19 cellular contexts compared by ENCODE assay signal in the genomic region with DNA sequence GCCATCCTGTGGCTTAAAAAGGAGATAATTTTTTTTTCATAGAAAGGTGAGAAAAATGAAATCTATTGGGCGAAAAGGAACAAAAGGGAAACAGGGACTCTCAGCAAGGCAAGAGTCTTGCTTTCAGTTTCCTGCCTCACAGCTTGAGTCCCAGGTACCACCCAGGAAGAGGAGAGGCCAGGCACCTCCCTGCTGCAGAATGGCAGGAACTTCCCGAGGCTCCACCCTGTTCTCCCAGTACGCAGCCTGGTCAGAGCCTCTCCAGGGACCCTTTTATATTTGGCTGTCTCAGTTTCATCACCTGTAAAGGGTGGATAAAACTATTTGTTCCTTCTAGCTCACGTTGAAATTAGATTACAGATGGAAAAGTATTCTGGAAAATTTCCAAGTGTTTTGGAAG. TPM values are rescaled to one million over a fixed set of nuclear protein-coding genes. Genes with fewer than 3 reads are reported as not detected.
A peak's percentile ranks its signal among the peaks of the same experiment; 100 is the strongest.
DNase-seq lines count a peak whose midpoint lies in the region; ATAC-seq and TF ChIP-seq lines count a peak whose summit lies in the region.
"Had no signal": no experiment of that assay in that cellular context is flagged by ENCODE, and none has a peak within 500 bp of the region (broad histone marks: within the 10 kb centered on the region; RNA-seq: fewer than 3 reads in every experiment).

No MANE protein-coding gene starts in this region.

- 54 to 63% methylated on average over 4 of the region's 4 CpGs for WGBS in lower leg skin, 2 donors

- no peak overlapping the region for H3K4me2 ChIP-seq in HCT116 (ENCODE audit: low read length)
- H3K4me2 ChIP-seq in MM.1S (ENCODE audit: low read depth, low read length): peak overlapping the region; percentile 51; the same call in 1 of the 2 replicates
- H3K4me2 ChIP-seq in OCI-LY7 (ENCODE audit: low read length): no peak overlapping the region
- H3K4me2 ChIP-seq: A549 had no signal

- no peak for TF ChIP-seq POLR2A in HCT116 (IDR thresholded peaks at IDR 0.05; ENCODE audit: borderline replicate concordance, extremely low read depth, insufficient read depth, insufficient read length)
- no peak for TF ChIP-seq POLR2A in lower leg skin (IDR thresholded peaks at IDR 0.05)

- no peak overlapping the region for H3K4me3 Mint-ChIP-seq in nephron progenitor cell
- H3K4me3 Mint-ChIP-seq: CD4-positive, alpha-beta T cell had no signal

- intact Hi-C loops in HCT116 (cut with micrococcal nuclease): no loop called here
- intact Hi-C loops in left ventricle myocardium inferior (cut with micrococcal nuclease): no loop called here
- intact Hi-C loops in OCI-LY7 (cut with micrococcal nuclease; ENCODE audit: unreplicated experiment): no loop called here
- intact Hi-C loops in lower leg skin (cut with DNase I; ENCODE audit: low total_unique reads): no loop called here

- H3K9me3 ChIP-seq in HCT116 (ENCODE audit: control insufficient read depth in 1 of 2, insufficient read depth in 1 of 2, low read depth in 1 of 2, low read length in 2 of 2): peaks cover 4 to 20% of the 10 kb centered on the region in 2 experiments; a peak in 2 of 4 replicates
- H3K9me3 ChIP-seq in MM.1S (replicated peaks; ENCODE audit: insufficient read depth, low read length): no peaks in the 10 kb centered on the region
- peaks cover 20% of the 10 kb centered on the region for H3K9me3 ChIP-seq in left ventricle myocardium inferior (replicated peaks)
- H3K9me3 ChIP-seq in OCI-LY7 (ENCODE audit: low read length): peaks cover 14% of the 10 kb centered on the region; the same call in 1 of the 2 replicates
- H3K9me3 ChIP-seq: SJSA1 had no signal

- no peak overlapping the region for H3K4me3 ChIP-seq in HCT116 (replicated peaks in 1 of 2; ENCODE audit: low read depth in 1 of 2, low read length in 2 of 2)
- peak overlapping the region; percentile 41; the same call in 1 of the 2 replicates for H3K4me3 ChIP-seq in MM.1S (ENCODE audit: low read length)
- H3K4me3 ChIP-seq in left ventricle myocardium inferior: no peak overlapping the region
- H3K4me3 ChIP-seq in OCI-LY7 (ENCODE audit: low read depth, low read length, poor library complexity, severe bottlenecking): no peak overlapping the region
- no peak overlapping the region for H3K4me3 ChIP-seq in lower leg skin (ENCODE audit: low read depth, poor library complexity, severe bottlenecking)
- H3K4me3 ChIP-seq: A549, GM12878, K562, SJSA1 had no signal

- DNase-seq in HCT116 (ENCODE audit: low read depth, low spot score) (no peak), MM.1S (peak; percentile 8), left ventricle myocardium inferior (peak; percentile 31), nephron progenitor cell (no peak), OCI-LY7 (ENCODE audit: low spot score) (no peak), lower leg skin (ENCODE audit: low spot score in 2 of 2) (no peak)
- DNase-seq: CD4-positive, alpha-beta T cell; DMS153; NCI-H1105; NCI-H1694; NCI-H2081 treated with DMSO at 0.1 percent for 48 hours; NCI-H446 treated with DMSO at 0.1 percent for 48 hours; NK-92 treated with Interleukin-12 subunit alpha and Interleukin-12 subunit beta, amount 100 ng/mL, for 24 hours had no signal

- RAD21 ChIA-PET in HCT116 (lab: Charles Lee; ENCODE audit: low non-redundant PET in 1 of 2, low total read pairs in 2 of 2, uncharacterized antibody in 2 of 2, unreplicated experiment in 2 of 2): no interaction called here

- TF ChIP-seq CTCF in HCT116 (IDR thresholded peaks at IDR 0.05 in 2 of 3, conservative IDR thresholded peaks at IDR 0.05 in 1 of 3; ENCODE audit: borderline replicate concordance in 1 of 3, insufficient read depth in 1 of 3, low read depth in 2 of 3, low read length in 2 of 3) (no peak), MM.1S (IDR thresholded peaks at IDR 0.05; ENCODE audit: low read length) (no peak), left ventricle myocardium inferior (IDR thresholded peaks at IDR 0.05; ENCODE audit: borderline replicate concordance) (no peak), nephron progenitor cell (IDR thresholded peaks at IDR 0.05) (no peak), OCI-LY7 (conservative IDR thresholded peaks at IDR 0.05; ENCODE audit: low read length) (no peak), lower leg skin (IDR thresholded peaks at IDR 0.05) (no peak)

- peaks cover 4% of the 10 kb centered on the region for H3K36me3 Mint-ChIP-seq in nephron progenitor cell (ENCODE audit: low read depth)

- no peaks in the 10 kb centered on the region; the same call in 1 of the 2 replicates for H3F3A ChIP-seq in MM.1S (ENCODE audit: insufficient read depth, low read length)

- CTCF ChIA-PET in HCT116 (lab: Charles Lee) (interaction anchor here (0.9 kb wide), 1 partner anchor 371 kb away, joined by 3 read pairs; no protein-coding TSS in a partner anchor), OCI-LY7 (lab: Charles Lee; ENCODE audit: unreplicated experiment) (no interaction called here)

- POLR2A ChIA-PET in HCT116 (lab: Charles Lee) (no interaction called here), OCI-LY7 (lab: Charles Lee) (no interaction called here)

- H3K9ac ChIP-seq in HCT116 (ENCODE audit: low read length): no peak overlapping the region
- no peak overlapping the region for H3K9ac ChIP-seq in MM.1S (ENCODE audit: low read length)

- H2AFZ ChIP-seq in HCT116 (ENCODE audit: low read depth, low read length, poor library complexity, severe bottlenecking) (peak overlapping the region; percentile 35), MM.1S (ENCODE audit: low read length) (peak overlapping the region; percentile 54), OCI-LY7 (ENCODE audit: low read length) (no peak overlapping the region)

- peak overlapping the region; percentile 17 for H3K27ac Mint-ChIP-seq in nephron progenitor cell
- H3K27ac Mint-ChIP-seq: CD4-positive, alpha-beta T cell had no signal

- peaks cover 10% of the 10 kb centered on the region for H3K4me1 Mint-ChIP-seq in nephron progenitor cell

- H3K79me2 ChIP-seq in HCT116 (ENCODE audit: insufficient read depth, low read length) (no peaks in the 10 kb centered on the region), MM.1S (ENCODE audit: low read length) (no peaks in the 10 kb centered on the region), OCI-LY7 (ENCODE audit: insufficient read depth, low read depth, low read length) (no peaks in the 10 kb centered on the region)

- H3K36me3 ChIP-seq in HCT116 (ENCODE audit: control insufficient read depth in 1 of 2, insufficient read depth in 2 of 2, low read length in 2 of 2): no peaks in the 10 kb centered on the region
- H3K36me3 ChIP-seq in MM.1S (replicated peaks; ENCODE audit: insufficient read depth, low read length): no peaks in the 10 kb centered on the region
- H3K36me3 ChIP-seq in left ventricle myocardium inferior: no peaks in the 10 kb centered on the region
- no peaks in the 10 kb centered on the region for H3K36me3 ChIP-seq in OCI-LY7 (ENCODE audit: insufficient read depth, low read length)
- H3K36me3 ChIP-seq: SJSA1 had no signal

- H3K4me1 ChIP-seq in HCT116 (ENCODE audit: control insufficient read depth in 1 of 2, insufficient read depth in 2 of 2, low read length in 2 of 2): peaks cover 0 to 4% of the 10 kb centered on the region in 2 experiments; a peak in 1 of 4 replicates
- H3K4me1 ChIP-seq in MM.1S (ENCODE audit: low read length): no peaks in the 10 kb centered on the region
- H3K4me1 ChIP-seq in left ventricle myocardium inferior: peaks cover 4% of the 10 kb centered on the region
- no peaks in the 10 kb centered on the region for H3K4me1 ChIP-seq in OCI-LY7 (ENCODE audit: insufficient read depth, low read length, poor library complexity, severe bottlenecking)

- ATAC-seq in HCT116: no peak
- no peak for ATAC-seq in HG03439 (IDR thresholded peaks at IDR 0.05; ENCODE audit: unreplicated experiment)
- ATAC-seq: A549, GM12878, K562 had no signal

- H3K27ac ChIP-seq in HCT116 (ENCODE audit: low read depth, low read length): no peak overlapping the region
- no peak overlapping the region for H3K27ac ChIP-seq in MM.1S (ENCODE audit: low read length)
- H3K27ac ChIP-seq in left ventricle myocardium inferior (replicated peaks): peak overlapping the region; percentile 73
- no peak overlapping the region for H3K27ac ChIP-seq in OCI-LY7 (ENCODE audit: low read depth, low read length, poor library complexity, severe bottlenecking)
- H3K27ac ChIP-seq: A549, RWPE1, SJSA1 had no signal

- BruUV-seq in HCT116 (replicated peaks; lab: Mats Ljungman, UMichigan) (no TSS peak), OCI-LY7 (replicated peaks; lab: Mats Ljungman, UMichigan) (no TSS peak)

- H3K27me3 ChIP-seq in HCT116 (ENCODE audit: insufficient read depth, low read length) (no peaks in the 10 kb centered on the region), MM.1S (replicated peaks; ENCODE audit: insufficient read depth, low read length) (no peaks in the 10 kb centered on the region), left ventricle myocardium inferior (ENCODE audit: low read depth) (no peaks in the 10 kb centered on the region)
- H3K27me3 ChIP-seq: SJSA1 had no signal

- H3K9me3 Mint-ChIP-seq in nephron progenitor cell: peaks cover 47% of the 10 kb centered on the region
- H3K9me3 Mint-ChIP-seq: CD4-positive, alpha-beta T cell had no signal

- H4K20me1 ChIP-seq in HCT116 (ENCODE audit: insufficient read depth) (no peaks in the 10 kb centered on the region), MM.1S (ENCODE audit: insufficient read depth, low read length) (no peaks in the 10 kb centered on the region), OCI-LY7 (ENCODE audit: insufficient read depth, low read length) (no peaks in the 10 kb centered on the region)

- H3K9me2 ChIP-seq in HCT116 (ENCODE audit: insufficient read depth) (no peaks in the 10 kb centered on the region), MM.1S (replicated peaks; ENCODE audit: insufficient read depth, low read length) (no peaks in the 10 kb centered on the region), OCI-LY7 (ENCODE audit: insufficient read depth, low read length) (no peaks in the 10 kb centered on the region)

- no peak for TF ChIP-seq RAD21 in HCT116 (IDR thresholded peaks at IDR 0.05; ENCODE audit: low read depth)

- H3K27me3 Mint-ChIP-seq in nephron progenitor cell (ENCODE audit: low read depth, poor library complexity): no peaks in the 10 kb centered on the region

TF ChIP-seq in HCT116, 20 proteins besides CTCF, POLR2A, EP300 and RAD21:
- TF ChIP-seq ELF1 (IDR thresholded peaks at IDR 0.05; ENCODE audit: borderline replicate concordance, low read depth) (no peak), CEBPB (IDR thresholded peaks at IDR 0.05; ENCODE audit: low read depth) (no peak), SP1 (IDR thresholded peaks at IDR 0.05; ENCODE audit: low read depth) (no peak), ZNF274 (IDR thresholded peaks at IDR 0.05; ENCODE audit: low read depth, low read length) (no peak)
TF ChIP-seq in HCT116: peak in this region for 0.

RNA-seq across cellular contexts. Expression of gene UCHL1, which starts 33.8 kb away (rescaled TPM):
- total RNA-seq in HCT116 (2021; ENCODE audit: unreplicated experiment): 0.54 TPM
- polyA plus RNA-seq in HCT116 (2012): not detected in 2 replicates
- total RNA-seq in left ventricle myocardium inferior: 35.2 TPM
- 409 and 430 TPM in 2 replicates for total RNA-seq in OCI-LY7 (2014; rRNA removed; shearing (Covaris generic))
- total RNA-seq in OCI-LY7 (2022): 375 and 432 TPM in 2 replicates
- total RNA-seq in lower leg skin: 1 to 10 TPM; 2.2 to 8.3 (median 5.1) TPM
- total RNA-seq: CD4-positive, alpha-beta T cell had no signal
- polyA plus RNA-seq: K562 had no signal

Comparison
In these comparisons a context has a peak if more than half of its experiments do, and no peak if none do; other contexts are left out.
1. DNase-seq: peak in MM.1S (single experiment) and left ventricle myocardium inferior (single experiment); none in HCT116 (single experiment), nephron progenitor cell (single experiment), OCI-LY7 (single experiment) and lower leg skin (0 of 2).
2. RNA of gene UCHL1, which starts 33.8 kb away (total RNA-seq): 375 to 432 TPM in OCI-LY7; 35.2 TPM in left ventricle myocardium inferior (single experiment), 2.2 to 8.3 TPM in lower leg skin and 0.54 TPM in HCT116 (single experiment); every median in the first group is over 10 times any median in the second.